24 cellular contexts compared by ENCODE assay signal in the genomic region with DNA sequence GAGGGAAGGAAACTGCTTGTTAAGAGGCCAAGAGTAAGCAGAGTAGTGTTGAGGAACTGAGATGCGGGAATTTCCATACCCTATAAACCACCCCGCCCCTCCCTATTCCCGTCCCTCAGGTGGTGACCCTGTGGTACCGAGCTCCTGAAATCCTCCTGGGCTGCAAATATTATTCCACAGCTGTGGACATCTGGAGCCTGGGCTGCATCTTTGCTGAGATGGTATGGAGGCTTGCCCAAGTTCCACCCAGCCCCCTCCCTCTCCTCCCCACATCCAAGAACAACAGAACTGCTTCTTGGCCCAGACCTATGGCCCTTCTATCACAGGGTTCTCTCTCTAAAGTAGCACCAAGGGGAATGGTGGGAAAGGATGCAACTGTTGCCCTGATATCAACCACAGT. TPM values are rescaled to one million over a fixed set of nuclear protein-coding genes. Genes with fewer than 3 reads are reported as not detected.
"Had no signal": no experiment of that assay in that cellular context is flagged by ENCODE, and none has a peak within 500 bp of the region (broad histone marks: within the 10 kb centered on the region; RNA-seq: fewer than 3 reads in every experiment).

No MANE protein-coding gene starts in this region.

- H3K27ac ChIP-seq: breast epithelium, heart left ventricle, lower lobe of right lung, thoracic aorta, upper lobe of left lung, WERI-Rb-1 had no signal

- H3K4me3 Mint-ChIP-seq: activated CD4-positive, alpha-beta T cell treated with anti-CD3 and anti-CD28 coated beads, Interleukin-2, amount 10 ng/mL, durations not matched to agents 7 days and 5 days; central memory CD8-positive, alpha-beta T cell; stimulated activated naive B cell treated with anti-CD40 and anti-IgM and Interleukin-4, amounts not matched to agents 10 μg/mL and 1 μg/mL and 100 μg/mL, for 72 hours had no signal

- ATAC-seq: activated CD8-positive, alpha-beta T cell treated with anti-CD3 and anti-CD28 coated beads for 36 hours; activated naive CD4-positive, alpha-beta T cell treated with anti-CD3 and anti-CD28 coated beads, Interleukin-2, amount 50 U/mL, for 72 hours; activated T-helper 17 cell treated with anti-CD3 and anti-CD28 coated beads, Interleukin-2, amount 50 U/mL, for 72 hours; esophagus mucosa; gastroesophageal sphincter; heart left ventricle; lower lobe of right lung; naive thymus-derived CD4-positive, alpha-beta T cell; stimulated activated naive B cell treated with anti-CD40 and anti-IgM and Interleukin-4, amounts not matched to agents 10 μg/mL and 1 μg/mL and 100 μg/mL, for 72 hours had no signal

- H3K27me3 Mint-ChIP-seq: activated CD4-positive, alpha-beta T cell treated with anti-CD3 and anti-CD28 coated beads, Interleukin-2, amount 10 ng/mL, durations not matched to agents 7 days and 5 days; activated CD8-positive, alpha-beta T cell treated with anti-CD3 and anti-CD28 coated beads for 36 hours; activated T-helper 17 cell treated with anti-CD3 and anti-CD28 coated beads, Interleukin-2, amount 50 U/mL, for 72 hours; central memory CD8-positive, alpha-beta T cell; naive thymus-derived CD4-positive, alpha-beta T cell; progenitor cell of endocrine pancreas; stimulated activated naive B cell treated with anti-CD40 and anti-IgM and Interleukin-4, amounts not matched to agents 10 μg/mL and 1 μg/mL and 100 μg/mL, for 72 hours had no signal

- H3K36me3 ChIP-seq: breast epithelium, lower lobe of right lung, thoracic aorta had no signal

- H3K4me3 ChIP-seq: breast epithelium, gastroesophageal sphincter, heart left ventricle, lower lobe of right lung, sigmoid colon, smooth muscle cell, thoracic aorta, upper lobe of left lung had no signal

- H3K27ac Mint-ChIP-seq: activated CD4-positive, alpha-beta T cell treated with anti-CD3 and anti-CD28 coated beads, Interleukin-2, amount 10 ng/mL, durations not matched to agents 7 days and 5 days; activated CD8-positive, alpha-beta T cell treated with anti-CD3 and anti-CD28 coated beads for 36 hours; activated naive CD4-positive, alpha-beta T cell treated with anti-CD3 and anti-CD28 coated beads, Interleukin-2, amount 50 U/mL, for 72 hours; activated T-helper 17 cell treated with anti-CD3 and anti-CD28 coated beads, Interleukin-2, amount 50 U/mL, for 72 hours; progenitor cell of endocrine pancreas; stimulated activated naive B cell treated with anti-CD40 and anti-IgM and Interleukin-4, amounts not matched to agents 10 μg/mL and 1 μg/mL and 100 μg/mL, for 72 hours had no signal

- DNase-seq: activated CD4-positive, alpha-beta T cell treated with anti-CD3 and anti-CD28 coated beads, Interleukin-2, amount 10 ng/mL, durations not matched to agents 7 days and 5 days; activated CD4-positive, CD25-positive, alpha-beta regulatory T cell treated with anti-CD3 and anti-CD28 coated beads, Interleukin-2, amount 50 U/mL, for 72 hours; activated CD8-positive, alpha-beta T cell treated with anti-CD3 and anti-CD28 coated beads for 36 hours; effector memory CD4-positive, alpha-beta T cell; kidney; lower lobe of right lung; mesendoderm; naive thymus-derived CD4-positive, alpha-beta T cell; retina; sigmoid colon; stimulated activated CD4-positive, alpha-beta T cell treated with anti-CD3 and anti-CD28 coated beads, Interleukin-15, amount 100 ng/mL, for 24 hours; stimulated activated naive B cell treated with anti-CD40 and anti-IgM and Interleukin-4, amounts not matched to agents 10 μg/mL and 1 μg/mL and 100 μg/mL, for 72 hours; upper lobe of left lung; WERI-Rb-1 had no signal

- H3K4me2 ChIP-seq: smooth muscle cell had no signal

- H3K9me3 ChIP-seq: breast epithelium, gastroesophageal sphincter, heart left ventricle, lower lobe of right lung, sigmoid colon, thoracic aorta, upper lobe of left lung had no signal

- H3K27me3 ChIP-seq: breast epithelium, gastroesophageal sphincter, heart left ventricle, sigmoid colon, upper lobe of left lung had no signal

- H3K9me3 Mint-ChIP-seq: activated CD4-positive, alpha-beta T cell treated with anti-CD3 and anti-CD28 coated beads, Interleukin-2, amount 10 ng/mL, durations not matched to agents 7 days and 5 days; activated CD8-positive, alpha-beta T cell treated with anti-CD3 and anti-CD28 coated beads for 36 hours; activated naive CD4-positive, alpha-beta T cell treated with anti-CD3 and anti-CD28 coated beads, Interleukin-2, amount 50 U/mL, for 72 hours; activated T-helper 17 cell treated with anti-CD3 and anti-CD28 coated beads, Interleukin-2, amount 50 U/mL, for 72 hours; central memory CD8-positive, alpha-beta T cell; naive thymus-derived CD4-positive, alpha-beta T cell; stimulated activated naive B cell treated with anti-CD40 and anti-IgM and Interleukin-4, amounts not matched to agents 10 μg/mL and 1 μg/mL and 100 μg/mL, for 72 hours had no signal

RNA-seq across cellular contexts. Expression of a gene that starts 3.5 kb away (rescaled TPM):
- total RNA-seq: naive thymus-derived CD4-positive, alpha-beta T cell had no signal
